Comparison of ENCODE assay signal across 14 cellular contexts in the genomic region with DNA sequence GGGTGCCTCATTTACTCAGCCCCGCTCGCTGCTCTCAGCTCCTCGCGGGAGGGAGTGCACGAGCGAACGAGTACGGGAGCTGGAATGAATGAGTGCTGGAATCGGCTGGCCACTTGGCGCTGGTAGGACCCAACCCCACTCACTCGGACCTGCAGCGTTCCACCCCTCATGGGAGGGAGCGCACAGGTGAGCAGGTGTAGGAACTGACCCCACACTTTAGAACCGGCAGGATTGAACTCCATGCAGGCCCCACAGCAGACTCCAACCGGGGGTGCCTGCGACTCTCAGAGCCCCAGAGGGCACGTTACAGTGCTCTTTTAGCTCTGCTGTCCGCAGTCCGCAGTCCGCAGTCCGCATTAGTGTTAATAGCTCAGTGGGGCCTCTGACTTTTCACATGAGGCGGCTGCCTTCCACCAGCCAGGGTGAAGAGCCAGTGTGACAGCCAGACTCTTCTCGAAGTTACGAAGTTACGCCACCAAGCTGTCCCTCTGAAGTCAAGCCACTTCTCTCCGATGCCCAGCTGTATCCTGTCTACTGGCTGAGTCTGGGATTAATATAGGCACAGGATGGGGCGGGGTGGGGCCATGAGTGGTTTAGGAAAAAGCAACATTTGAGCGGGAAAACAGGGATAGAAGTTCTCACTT.
DNase-seq lines count a peak whose midpoint lies in the region; ATAC-seq and TF ChIP-seq lines count a peak whose summit lies in the region.
"Had no signal": no experiment of that assay in that cellular context is flagged by ENCODE, and none has a peak within 500 bp of the region (broad histone marks: within the 10 kb centered on the region; RNA-seq: fewer than 3 reads in every experiment).

No MANE protein-coding gene starts in this region.

- WGBS in heart right ventricle, 2 donors = 11 to 21% methylated on average over 28 of the region's 28 CpGs
- no CpG with 5 or more reads among the region's 28 CpGs for WGBS in mesendoderm (ENCODE audit: extremely low coverage, insufficient coverage, low lambda C conversion rate)

- H2BK15ac ChIP-seq in mesendoderm (replicated peaks; ENCODE audit: low read depth) = no peak overlapping the region

- H3K18ac ChIP-seq in mesendoderm (ENCODE audit: low read length) = no peak overlapping the region

- no peaks in the 10 kb centered on the region for H3K9me3 Mint-ChIP-seq in T-cell
- H3K9me3 Mint-ChIP-seq: activated CD4-positive, alpha-beta memory T cell treated with anti-CD3 and anti-CD28 coated beads for 36 hours; CD4-positive, CD25-positive, alpha-beta regulatory T cell had no signal

- H3K27ac Mint-ChIP-seq in T-cell = no peak overlapping the region
- H3K27ac Mint-ChIP-seq: activated CD4-positive, alpha-beta memory T cell treated with anti-CD3 and anti-CD28 coated beads for 36 hours; CD4-positive, CD25-positive, alpha-beta regulatory T cell had no signal

- H3K9me3 ChIP-seq in adipocyte (ENCODE audit: control insufficient read depth, low read length) (no peaks in the 10 kb centered on the region), heart right ventricle (no peaks in the 10 kb centered on the region), tibial artery (no peaks in the 10 kb centered on the region)
- H3K9me3 ChIP-seq: ovary had no signal

- H2AK5ac ChIP-seq in mesendoderm (ENCODE audit: low read length) = no peak overlapping the region

- H3K9ac ChIP-seq in adipocyte (ENCODE audit: low read length) = no peak overlapping the region
- peak overlapping the region; percentile 17 for H3K9ac ChIP-seq in mesendoderm (ENCODE audit: low read length)

- peak overlapping the region; percentile 91 for H3K4me2 ChIP-seq in mesendoderm (ENCODE audit: low read length)

- peak overlapping the region; percentile 28 for H3K4me3 ChIP-seq in adipocyte (ENCODE audit: low read length)
- no peak overlapping the region for H3K4me3 ChIP-seq in heart right ventricle
- no peak overlapping the region for H3K4me3 ChIP-seq in mesendoderm (ENCODE audit: low read length)
- no peak overlapping the region for H3K4me3 ChIP-seq in tibial artery
- H3K4me3 ChIP-seq: ovary had no signal

- H3K4me1 ChIP-seq in adipocyte (ENCODE audit: control insufficient read depth, insufficient read depth, low read length) = peaks cover 3% of the 10 kb centered on the region
- H3K4me1 ChIP-seq in heart right ventricle = peaks cover 0 to 5% (median 0%) of the 10 kb centered on the region in 9 donors
- H3K4me1 ChIP-seq in mesendoderm (ENCODE audit: control insufficient read depth, low read depth, low read length) = no peaks in the 10 kb centered on the region
- H3K4me1 ChIP-seq in tibial artery = peaks cover 0 to 6% (median 0%) of the 10 kb centered on the region in 4 donors

- no peak for TF ChIP-seq CTCF in heart right ventricle (IDR thresholded peaks at IDR 0.05)
- no peak for TF ChIP-seq CTCF in tibial artery (IDR thresholded peaks at IDR 0.05)

- H3K4me1 Mint-ChIP-seq in T-cell = peaks cover 0 to 6% (median 2%) of the 10 kb centered on the region in 3 donors

- no peak overlapping the region for H2BK120ac ChIP-seq in mesendoderm (ENCODE audit: low read depth, low read length)

- H3K27me3 ChIP-seq in adipocyte (replicated peaks; ENCODE audit: control insufficient read depth, insufficient read depth, low read length) = no peaks in the 10 kb centered on the region
- H3K27me3 ChIP-seq in heart right ventricle = peaks cover 0 to 39% (median 18%) of the 10 kb centered on the region in 7 donors
- H3K27me3 ChIP-seq in mesendoderm (ENCODE audit: insufficient read depth, low read length, poor library complexity) = no peaks in the 10 kb centered on the region
- peaks cover 0 to 7% of the 10 kb centered on the region in 2 donors for H3K27me3 ChIP-seq in tibial artery
- H3K27me3 ChIP-seq: ovary had no signal

- no peak overlapping the region for H4K5ac ChIP-seq in mesendoderm (ENCODE audit: low read length)

- H3K27me3 Mint-ChIP-seq in T-cell = peaks cover 11 to 27% of the 10 kb centered on the region in 2 donors

- no peak overlapping the region for H3K4me3 Mint-ChIP-seq in T-cell
- H3K4me3 Mint-ChIP-seq: activated CD4-positive, alpha-beta memory T cell treated with anti-CD3 and anti-CD28 coated beads for 36 hours; CD4-positive, CD25-positive, alpha-beta regulatory T cell had no signal

- H3K56ac ChIP-seq in mesendoderm (ENCODE audit: low read length) = peak overlapping the region; percentile 17

- no peak overlapping the region for H3K23ac ChIP-seq in mesendoderm (ENCODE audit: low read length)

- H3K27ac ChIP-seq in heart right ventricle = no peak overlapping the region
- no peak overlapping the region for H3K27ac ChIP-seq in mesendoderm (ENCODE audit: low read depth, low read length)
- no peak overlapping the region for H3K27ac ChIP-seq in tibial artery
- H3K27ac ChIP-seq: ovary had no signal

- ATAC-seq in heart right ventricle (peak in 6 of 8 donors; percentile 26 to 68 (median 50)), GM21529 (IDR thresholded peaks at IDR 0.05; ENCODE audit: unreplicated experiment) (no peak), T-cell (replicated peaks in 1 of 4) (no peak)
- ATAC-seq: left colon had no signal

- H2BK5ac ChIP-seq in mesendoderm (ENCODE audit: low read length) = no peak overlapping the region

- no peaks in the 10 kb centered on the region for H3K79me2 ChIP-seq in mesendoderm (ENCODE audit: control insufficient read depth, insufficient read depth, low read length)

- CTCF ChIA-PET in T-cell (lab: Charles Lee) = no interaction called here

- in situ Hi-C loops in G401 (cut with HindIII; ENCODE audit: low sequenced_read_pairs) = no loop called here

- intact Hi-C loops in heart right ventricle (cut with DNase I) = no loop called here
- intact Hi-C loops in tibial artery (cut with DNase I; ENCODE audit: low total_unique reads) = no loop called here

- no peaks in the 10 kb centered on the region for H3K36me3 Mint-ChIP-seq in T-cell
- H3K36me3 Mint-ChIP-seq: activated CD4-positive, alpha-beta memory T cell treated with anti-CD3 and anti-CD28 coated beads for 36 hours; CD4-positive, CD25-positive, alpha-beta regulatory T cell had no signal

- H3K79me1 ChIP-seq in mesendoderm (ENCODE audit: low read length) = no peaks in the 10 kb centered on the region

- DNase-seq in adipocyte (ENCODE audit: low read depth) (no peak), heart right ventricle (peak; percentile 10 to 15), mesendoderm (peak; percentile 59), tibial artery (peak; percentile 68 to 71), G401 (ENCODE audit: low spot score) (no peak), T-cell (no peak)
- DNase-seq: activated CD4-positive, alpha-beta memory T cell treated with anti-CD3 and anti-CD28 coated beads for 36 hours; activated naive CD4-positive, alpha-beta T cell; CD4-positive, CD25-positive, alpha-beta regulatory T cell; GDM1; ovary; stimulated activated CD4-positive, alpha-beta T cell treated with anti-CD3 and anti-CD28 coated beads, Interleukin-4, amount 100 ng/mL, for 24 hours had no signal

- H3K4ac ChIP-seq in mesendoderm (ENCODE audit: low read depth, low read length) = no peak overlapping the region

- H4K8ac ChIP-seq in mesendoderm (ENCODE audit: low read depth, low read length) = no peak overlapping the region

- H3K36me3 ChIP-seq in adipocyte (ENCODE audit: control insufficient read depth, insufficient read depth, low read length, severe bottlenecking) (no peaks in the 10 kb centered on the region), heart right ventricle (no peaks in the 10 kb centered on the region), mesendoderm (ENCODE audit: control insufficient read depth, insufficient read depth, low read length) (no peaks in the 10 kb centered on the region), tibial artery (no peaks in the 10 kb centered on the region)
- H3K36me3 ChIP-seq: ovary had no signal

- POLR2A ChIA-PET in T-cell (lab: Charles Lee) = no interaction called here

Comparison
In these comparisons a context has a peak if more than half of its experiments do, and no peak if none do; other contexts are left out.
1. DNase-seq: peak in heart right ventricle (2 of 2), mesendoderm (single experiment) and tibial artery (2 of 2); none in adipocyte (single experiment), G401 (single experiment) and T-cell (0 of 34).
2. ATAC-seq: peak in heart right ventricle (6 of 8); none in GM21529 (single experiment) and T-cell (0 of 4).